Comparison of ENCODE assay signal across 8 cellular contexts in the genomic region with DNA sequence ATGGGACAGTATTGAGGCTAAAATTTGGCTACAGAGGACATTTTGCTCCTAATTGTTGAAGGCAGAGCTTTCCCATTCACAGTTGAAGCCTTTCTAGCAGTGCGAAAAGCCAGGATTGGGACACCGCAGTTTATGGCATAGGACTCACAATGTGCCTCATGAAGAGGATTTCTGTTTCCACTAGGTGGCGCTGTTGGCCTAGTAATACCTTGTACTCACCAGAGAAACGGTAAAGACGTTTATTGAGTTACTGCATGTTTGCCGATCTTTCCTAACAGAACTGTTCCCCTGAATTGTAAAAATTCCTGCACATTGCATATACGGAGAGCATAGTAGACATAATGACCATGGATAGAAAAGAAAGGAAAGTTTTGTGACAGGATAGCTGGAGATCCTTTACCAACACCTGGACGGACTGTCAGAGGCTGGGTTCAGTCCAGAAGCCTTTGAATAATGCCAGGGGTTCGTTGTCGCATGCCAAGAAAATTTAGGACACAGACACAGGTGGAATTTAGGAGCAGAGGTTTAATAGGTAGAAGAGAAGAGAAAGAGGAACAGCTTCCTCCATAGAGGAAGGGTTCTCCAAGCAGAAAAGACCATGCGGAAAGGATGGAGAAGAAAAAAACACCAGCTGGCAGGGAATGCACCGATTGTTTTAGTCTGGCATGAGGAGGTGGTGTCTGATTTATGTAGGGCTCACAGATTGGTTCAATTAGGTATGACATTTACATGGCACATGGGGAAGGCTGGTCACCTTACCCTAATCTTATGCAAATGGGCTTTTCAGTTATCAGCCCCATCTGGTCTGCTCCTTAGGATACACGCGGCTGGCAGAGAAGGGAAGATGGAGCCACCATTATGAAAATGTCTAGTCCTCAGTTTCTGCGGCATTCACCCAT. TPM values are rescaled to one million over a fixed set of nuclear protein-coding genes. Genes with fewer than 3 reads are reported as not detected.
A peak's percentile ranks its signal among the peaks of the same experiment; 100 is the strongest.
DNase-seq lines count a peak whose midpoint lies in the region; ATAC-seq and TF ChIP-seq lines count a peak whose summit lies in the region.

No MANE protein-coding gene starts in this region.

- peaks cover 32% of the 10 kb centered on the region for H3K27me3 Mint-ChIP-seq in activated CD8-positive, alpha-beta T cell treated with anti-CD3 and anti-CD28 coated beads, Interleukin-2, amount 10 ng/mL, durations not matched to agents 7 days and 5 days (ENCODE audit: low read depth)
- H3K27me3 Mint-ChIP-seq in glutamatergic neuron (ENCODE audit: unreplicated experiment), result peaks cover 3% of the 10 kb centered on the region

- peak; percentile 57 for ATAC-seq in activated CD8-positive, alpha-beta T cell treated with anti-CD3 and anti-CD28 coated beads, Interleukin-2, amount 10 ng/mL, durations not matched to agents 7 days and 5 days
- ATAC-seq in sciatic nerve (peak; percentile 53), HG03045 (IDR thresholded peaks at IDR 0.05; ENCODE audit: unreplicated experiment) (no peak)

- H3K4me3 Mint-ChIP-seq in activated CD8-positive, alpha-beta T cell treated with anti-CD3 and anti-CD28 coated beads, Interleukin-2, amount 10 ng/mL, durations not matched to agents 7 days and 5 days, result no peak overlapping the region
- H3K4me3 Mint-ChIP-seq in glutamatergic neuron (ENCODE audit: unreplicated experiment), result no peak overlapping the region

- peaks cover 4% of the 10 kb centered on the region for H3K9me3 Mint-ChIP-seq in activated CD8-positive, alpha-beta T cell treated with anti-CD3 and anti-CD28 coated beads, Interleukin-2, amount 10 ng/mL, durations not matched to agents 7 days and 5 days (ENCODE audit: insufficient read depth)
- peaks cover 1% of the 10 kb centered on the region for H3K9me3 Mint-ChIP-seq in glutamatergic neuron (ENCODE audit: unreplicated experiment)

- no peaks in the 10 kb centered on the region for H3K4me1 Mint-ChIP-seq in activated CD8-positive, alpha-beta T cell treated with anti-CD3 and anti-CD28 coated beads, Interleukin-2, amount 10 ng/mL, durations not matched to agents 7 days and 5 days (ENCODE audit: low read depth)
- peaks cover 5% of the 10 kb centered on the region for H3K4me1 Mint-ChIP-seq in glutamatergic neuron (ENCODE audit: low read depth, unreplicated experiment)

- CTCF ChIA-PET in activated CD8-positive, alpha-beta T cell treated with anti-CD3 and anti-CD28 coated beads, Interleukin-2, amount 10 ng/mL, durations not matched to agents 7 days and 5 days (lab: Charles Lee), result interaction anchor here (1.2 to 2.8 kb wide), 4 partner anchors 11 to 20 kb away, joined by 3 to 26 read pairs (median 4); partner anchors contain the start of genes OR51D1 and TRIM68

- intact Hi-C loops in sciatic nerve (cut with DNase I), result no loop called here

- POLR2A ChIA-PET in activated CD8-positive, alpha-beta T cell treated with anti-CD3 and anti-CD28 coated beads, Interleukin-2, amount 10 ng/mL, durations not matched to agents 7 days and 5 days (lab: Charles Lee), result no interaction called here

- H3K36me3 Mint-ChIP-seq in activated CD8-positive, alpha-beta T cell treated with anti-CD3 and anti-CD28 coated beads, Interleukin-2, amount 10 ng/mL, durations not matched to agents 7 days and 5 days (ENCODE audit: low read depth), result no peaks in the 10 kb centered on the region
- H3K36me3 Mint-ChIP-seq in glutamatergic neuron (ENCODE audit: unreplicated experiment), result no peaks in the 10 kb centered on the region

- peak; percentile 60 for TF ChIP-seq CTCF in GM10266 (IDR thresholded peaks at IDR 0.05; ENCODE audit: control insufficient read depth, insufficient read depth, low read depth, missing control alignments)
- TF ChIP-seq CTCF in glutamatergic neuron (IDR thresholded peaks at IDR 0.05; ENCODE audit: partially characterized antibody, unreplicated experiment), result peak; percentile 93

- peak; percentile 74 for DNase-seq in A172 (ENCODE audit: low spot score)
- DNase-seq in GM10266 (ENCODE audit: extremely low spot score), result no peak
- DNase-seq in HUDEP-2 (lab: John Stamatoyannopoulos, UW; ENCODE audit: unreplicated experiment in 76 of 76), result peak in 65 of 76 experiments; percentile 3 to 80 (median 50)
- DNase-seq in NCI-H82 (lab: John Stamatoyannopoulos, UW), result peak; percentile 92
- DNase-seq in activated CD8-positive, alpha-beta T cell treated with anti-CD3 and anti-CD28 coated beads, Interleukin-2, amount 10 ng/mL, durations not matched to agents 7 days and 5 days, result peak; percentile 82
- DNase-seq in glutamatergic neuron, result peak; percentile 84
- DNase-seq in sciatic nerve (ENCODE audit: low spot score), result peak; percentile 70

- H3K27ac Mint-ChIP-seq in activated CD8-positive, alpha-beta T cell treated with anti-CD3 and anti-CD28 coated beads, Interleukin-2, amount 10 ng/mL, durations not matched to agents 7 days and 5 days, result no peak overlapping the region
- H3K27ac Mint-ChIP-seq in glutamatergic neuron (ENCODE audit: unreplicated experiment), result no peak overlapping the region

RNA-seq across cellular contexts. Expression of gene OR51D1, which starts 10.8 kb away (rescaled TPM):
- total RNA-seq in A172 (2014; rRNA removed; shearing (Covaris generic)), result not detected in 2 replicates
- total RNA-seq in activated CD8-positive, alpha-beta T cell treated with anti-CD3 and anti-CD28 coated beads, Interleukin-2, amount 10 ng/mL, durations not matched to agents 7 days and 5 days, result not detected
- total RNA-seq in glutamatergic neuron (ENCODE audit: unreplicated experiment), result not detected
- total RNA-seq in sciatic nerve, result not detected

RNA-seq across cellular contexts. Expression of gene OR51E1, which starts 17.3 kb away (rescaled TPM):
- not detected in 2 replicates for total RNA-seq in A172 (2014; rRNA removed; shearing (Covaris generic))
- total RNA-seq in activated CD8-positive, alpha-beta T cell treated with anti-CD3 and anti-CD28 coated beads, Interleukin-2, amount 10 ng/mL, durations not matched to agents 7 days and 5 days, result not detected
- not detected for total RNA-seq in glutamatergic neuron (ENCODE audit: unreplicated experiment)
- 1.4 TPM for total RNA-seq in sciatic nerve

RNA-seq across cellular contexts. Expression of gene TRIM68, which starts 18.4 kb away (rescaled TPM):
- total RNA-seq in A172 (2014; rRNA removed; shearing (Covaris generic)), result 10.3 and 10.8 TPM in 2 replicates
- total RNA-seq in activated CD8-positive, alpha-beta T cell treated with anti-CD3 and anti-CD28 coated beads, Interleukin-2, amount 10 ng/mL, durations not matched to agents 7 days and 5 days, result 10 to 100 TPM; 10.8 to 12.3 TPM
- total RNA-seq in glutamatergic neuron (ENCODE audit: unreplicated experiment), result 3.9 TPM
- 14.2 TPM for total RNA-seq in sciatic nerve

RNA-seq across cellular contexts. Expression of gene OR52I1, which starts 32.6 kb away (rescaled TPM):
- total RNA-seq in A172 (2014; rRNA removed; shearing (Covaris generic)), result not detected in 2 replicates
- not detected for total RNA-seq in activated CD8-positive, alpha-beta T cell treated with anti-CD3 and anti-CD28 coated beads, Interleukin-2, amount 10 ng/mL, durations not matched to agents 7 days and 5 days
- total RNA-seq in glutamatergic neuron (ENCODE audit: unreplicated experiment) (0.27 TPM), sciatic nerve (0.13 TPM)

RNA-seq across cellular contexts. Expression of gene OR52I2, which starts 44.9 kb away (rescaled TPM):
- total RNA-seq in A172 (2014; rRNA removed; shearing (Covaris generic)), result not detected in 2 replicates
- total RNA-seq in activated CD8-positive, alpha-beta T cell treated with anti-CD3 and anti-CD28 coated beads, Interleukin-2, amount 10 ng/mL, durations not matched to agents 7 days and 5 days, result not detected
- total RNA-seq in glutamatergic neuron (ENCODE audit: unreplicated experiment) (0.49 TPM), sciatic nerve (not detected)
